Comparison of ENCODE assay signal across 8 cellular contexts in the genomic region with DNA sequence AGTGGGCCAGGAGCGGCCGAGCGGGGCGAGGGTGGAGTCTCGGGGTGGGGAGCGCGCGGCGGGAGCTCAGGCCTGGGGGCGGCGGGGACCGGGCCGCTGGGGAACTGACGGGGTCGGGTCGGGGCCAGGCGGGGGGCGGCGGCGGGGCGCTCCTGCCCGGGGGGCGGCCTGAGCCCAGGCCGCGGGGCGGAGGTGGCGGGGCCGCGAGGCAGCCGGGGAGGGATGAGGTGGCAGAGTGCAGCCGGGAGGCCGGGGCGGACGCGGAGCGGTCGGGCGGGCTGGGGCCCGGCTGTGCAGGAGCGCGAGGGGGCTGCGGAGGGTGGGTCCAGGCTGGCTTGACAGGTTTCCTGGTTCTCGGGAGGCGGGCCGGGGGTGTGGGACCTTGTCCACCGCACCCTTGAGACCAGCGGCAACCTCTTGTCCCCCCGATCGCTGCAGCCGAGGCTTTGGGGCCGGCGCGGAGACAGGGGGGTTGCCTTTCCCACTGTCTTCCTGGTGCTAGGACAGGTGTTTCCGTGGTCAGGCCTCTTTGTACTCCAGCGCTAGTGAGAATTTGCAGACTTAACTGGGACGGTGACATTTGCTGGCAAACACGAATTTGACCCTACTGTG. TPM values are rescaled to one million over a fixed set of nuclear protein-coding genes. Genes with fewer than 3 reads are reported as not detected.
DNase-seq lines count a peak whose midpoint lies in the region; ATAC-seq and TF ChIP-seq lines count a peak whose summit lies in the region.
"Not testable (repeated sequence)": the region's sequence is repeated elsewhere in the genome, so short reads cannot be mapped to it uniquely, and the experiment has no call there.

No MANE protein-coding gene starts in this region.

- 1% methylated on average over 36 of the region's 57 CpGs for WGBS in mesenchymal stem cell

- H3K9me3 Mint-ChIP-seq in CD4-positive, CD25-positive, alpha-beta regulatory T cell; activated T-cell treated with anti-CD3 and anti-CD28 coated beads, Interleukin-2, amount 50 U/mL, for 4 hours: not testable (repeated sequence)

- H3K4me1 ChIP-seq in CD4-positive, CD25-positive, alpha-beta regulatory T cell (ENCODE audit: control insufficient read depth, insufficient read depth, low read length, poor library complexity, severe bottlenecking); NT2/D1 (ENCODE audit: insufficient read depth, insufficient read length); mesenchymal stem cell (ENCODE audit: control insufficient read depth, insufficient read depth, low read depth, low read length): not testable (repeated sequence)

- peak overlapping the region; percentile 69 for H3K4me3 ChIP-seq in CD4-positive, CD25-positive, alpha-beta regulatory T cell (ENCODE audit: low read depth, low read length)
- H3K4me3 ChIP-seq in NT2/D1 (ENCODE audit: insufficient read length, low read depth): peak overlapping the region; percentile 72
- peak overlapping the region; percentile 72 for H3K4me3 ChIP-seq in epithelial cell of proximal tubule (ENCODE audit: low read depth, low read length)
- peak overlapping the region; percentile 85 to 89 for H3K4me3 ChIP-seq in mesenchymal stem cell (ENCODE audit: insufficient read depth in 1 of 2, low read depth in 1 of 2, low read length in 2 of 2)

- H4K8ac ChIP-seq in mesenchymal stem cell (ENCODE audit: low read length): not testable (repeated sequence)

- H3K27me3 ChIP-seq in CD4-positive, CD25-positive, alpha-beta regulatory T cell (ENCODE audit: control insufficient read depth, insufficient read depth, low read length); NT2/D1 (ENCODE audit: insufficient read depth, insufficient read length); mesenchymal stem cell (ENCODE audit: control insufficient read depth in 1 of 2, insufficient read depth in 1 of 2, low read length in 2 of 2): not testable (repeated sequence)

- peak overlapping the region in 1 of 2 experiments; percentile 72 for H3K23ac ChIP-seq in mesenchymal stem cell (ENCODE audit: low read length in 2 of 2)

- peak; percentile 6 to 8 for ATAC-seq in CD4-positive, CD25-positive, alpha-beta regulatory T cell (ENCODE audit: low read depth in 2 of 2)
- ATAC-seq in GM19397 (IDR thresholded peaks at IDR 0.05; ENCODE audit: unreplicated experiment) (peak; percentile 41), HG03103 (IDR thresholded peaks at IDR 0.05; ENCODE audit: low read depth, unreplicated experiment) (peak; percentile 16)
- ATAC-seq in activated T-cell treated with anti-CD3 and anti-CD28 coated beads, Interleukin-2, amount 50 U/mL, for 4 hours: peak; percentile 44 to 45

- H4K91ac ChIP-seq in mesenchymal stem cell (ENCODE audit: low read length): not testable (repeated sequence)

- H3K79me1 ChIP-seq in mesenchymal stem cell (replicated peaks; ENCODE audit: low read length, poor library complexity, severe bottlenecking): not testable (repeated sequence)

- not testable (repeated sequence) for H3K27ac ChIP-seq in CD4-positive, CD25-positive, alpha-beta regulatory T cell (ENCODE audit: insufficient read depth, low read length, poor library complexity, severe bottlenecking); mesenchymal stem cell (ENCODE audit: low read length, poor library complexity, severe bottlenecking)

- peak overlapping the region; percentile 80 to 97 (median 88) for H3K4me3 Mint-ChIP-seq in CD4-positive, CD25-positive, alpha-beta regulatory T cell
- peak overlapping the region; percentile 86 for H3K4me3 Mint-ChIP-seq in activated T-cell treated with anti-CD3 and anti-CD28 coated beads, Interleukin-2, amount 50 U/mL, for 4 hours

- not testable (repeated sequence) for H2AK5ac ChIP-seq in mesenchymal stem cell (ENCODE audit: low read length, severe bottlenecking)

- peak overlapping the region; percentile 66 for H2BK5ac ChIP-seq in mesenchymal stem cell (ENCODE audit: low read depth, low read length, poor library complexity, severe bottlenecking)

- not testable (repeated sequence) for H2BK12ac ChIP-seq in mesenchymal stem cell (ENCODE audit: low read length in 2 of 2)

- H3K9me3 ChIP-seq in CD4-positive, CD25-positive, alpha-beta regulatory T cell (ENCODE audit: control insufficient read depth in 2 of 2, low read length in 2 of 2); NT2/D1 (ENCODE audit: insufficient read depth, low read length); mesenchymal stem cell (ENCODE audit: control insufficient read depth, low read length): not testable (repeated sequence)

- peak overlapping the region; percentile 90 for H3K9ac ChIP-seq in NT2/D1 (ENCODE audit: insufficient read length, low read depth)
- peak overlapping the region; percentile 85 for H3K9ac ChIP-seq in mesenchymal stem cell (ENCODE audit: low read length)

- peak overlapping the region; percentile 66 for H3K4me2 ChIP-seq in mesenchymal stem cell (ENCODE audit: low read length, poor library complexity, severe bottlenecking)

- not testable (repeated sequence) for TF ChIP-seq CTCF in epithelial cell of proximal tubule (conservative IDR thresholded peaks at IDR 0.05; ENCODE audit: low read depth, low read length)

- H2AFZ ChIP-seq in mesenchymal stem cell (ENCODE audit: low read depth, low read length): peak overlapping the region; percentile 71

- not testable (repeated sequence) for H3K36me3 Mint-ChIP-seq in CD4-positive, CD25-positive, alpha-beta regulatory T cell; activated T-cell treated with anti-CD3 and anti-CD28 coated beads, Interleukin-2, amount 50 U/mL, for 4 hours (ENCODE audit: insufficient read depth)

- peak in 1 of 3 donors; percentile 20 for DNase-seq in CD4-positive, CD25-positive, alpha-beta regulatory T cell
- not testable (repeated sequence) for DNase-seq in NT2/D1 (ENCODE audit: low read depth, low spot score); activated T-cell treated with anti-CD3 and anti-CD28 coated beads, Interleukin-2, amount 50 U/mL, for 4 hours; epithelial cell of proximal tubule (ENCODE audit: low read depth)
- DNase-seq in mesenchymal stem cell: peak; percentile 10
- DNase-seq in stimulated activated CD4-positive, alpha-beta T cell treated with anti-CD3 and anti-CD28 coated beads, Interleukin-4, amount 100 ng/mL, for 24 hours: peak; percentile 20

- peak overlapping the region in 1 of 2 experiments; percentile 92 for H3K18ac ChIP-seq in mesenchymal stem cell (ENCODE audit: low read depth in 1 of 2, low read length in 2 of 2)

- H2BK120ac ChIP-seq in mesenchymal stem cell (ENCODE audit: low read depth, low read length): not testable (repeated sequence)

- H3K27ac Mint-ChIP-seq in CD4-positive, CD25-positive, alpha-beta regulatory T cell: peak overlapping the region; percentile 44 to 92 (median 80)

- H2BK15ac ChIP-seq in mesenchymal stem cell (ENCODE audit: low read depth, poor library complexity, severe bottlenecking): not testable (repeated sequence)

- H3K4ac ChIP-seq in mesenchymal stem cell (ENCODE audit: low read depth in 1 of 2, low read length in 2 of 2): peak overlapping the region in 1 of 2 experiments; percentile 91

- peak overlapping the region in 1 of 2 experiments; percentile 86 for H3K14ac ChIP-seq in mesenchymal stem cell (ENCODE audit: low read length in 2 of 2)

- peaks cover 0 to 11% (median 4%) of the 10 kb centered on the region in 4 donors for H3K4me1 Mint-ChIP-seq in CD4-positive, CD25-positive, alpha-beta regulatory T cell
- not testable (repeated sequence) for H3K4me1 Mint-ChIP-seq in activated T-cell treated with anti-CD3 and anti-CD28 coated beads, Interleukin-2, amount 50 U/mL, for 4 hours (ENCODE audit: low read depth)

- H3K36me3 ChIP-seq in CD4-positive, CD25-positive, alpha-beta regulatory T cell (ENCODE audit: control insufficient read depth, insufficient read depth, low read length); NT2/D1 (ENCODE audit: insufficient read depth, insufficient read length, low read length); mesenchymal stem cell (ENCODE audit: control insufficient read depth in 1 of 2, insufficient read depth in 2 of 2, low read depth in 1 of 2, low read length in 2 of 2): not testable (repeated sequence)

- not testable (repeated sequence) for H3K27me3 Mint-ChIP-seq in CD4-positive, CD25-positive, alpha-beta regulatory T cell; activated T-cell treated with anti-CD3 and anti-CD28 coated beads, Interleukin-2, amount 50 U/mL, for 4 hours (ENCODE audit: low read depth)

RNA-seq across cellular contexts. Expression of a gene that starts 0.8 kb away (rescaled TPM):
- 5.5 TPM for total RNA-seq in CD4-positive, CD25-positive, alpha-beta regulatory T cell
- 1 to 10 TPM; 3.7 to 4.0 (median 3.8) TPM for polyA plus RNA-seq in CD4-positive, CD25-positive, alpha-beta regulatory T cell
- 10 to 100 TPM; 20.0 to 25.0 (median 24.9) TPM for total RNA-seq in activated T-cell treated with anti-CD3 and anti-CD28 coated beads, Interleukin-2, amount 50 U/mL, for 4 hours
- total RNA-seq in epithelial cell of proximal tubule: 13.8 and 17.1 TPM in 2 replicates
- 31.7 TPM for polyA plus RNA-seq in mesenchymal stem cell (2013, experiment 1 of 2)
- 36.5 TPM for polyA plus RNA-seq in mesenchymal stem cell (2013, experiment 2 of 2)
